Comparison of ENCODE assay signal across 8 cellular contexts in the genomic region with DNA sequence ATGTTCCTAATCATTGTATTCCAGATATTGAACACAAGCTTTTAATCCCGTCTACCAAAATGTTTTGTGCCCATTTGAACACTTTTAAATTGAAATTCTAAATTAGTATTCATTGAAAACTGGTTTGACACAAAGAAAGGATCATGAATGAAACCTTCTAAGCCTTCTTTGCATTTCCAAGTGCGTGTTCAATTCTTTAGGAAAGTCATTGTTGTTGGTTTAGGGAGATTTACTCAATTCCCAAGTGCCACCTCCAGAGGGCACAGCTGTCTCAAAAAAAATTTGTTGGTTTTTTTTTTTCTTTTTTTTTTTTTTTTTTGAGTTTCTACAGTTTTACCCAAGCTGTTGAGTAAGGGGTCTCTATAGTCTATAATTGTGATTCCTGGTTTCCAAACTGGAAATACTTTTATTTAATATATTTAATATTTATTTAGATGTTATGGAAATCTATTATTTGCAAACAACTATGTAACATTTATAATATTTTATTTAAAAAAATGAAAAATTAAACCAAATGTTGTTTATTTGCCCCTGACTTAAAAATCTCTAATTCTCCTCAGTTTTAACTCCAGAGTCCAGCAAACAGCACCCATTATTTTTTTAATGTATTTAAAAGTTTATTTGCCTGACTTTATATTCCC.
A peak's percentile ranks its signal among the peaks of the same experiment; 100 is the strongest.
DNase-seq lines count a peak whose midpoint lies in the region; ATAC-seq, FAIRE-seq and TF ChIP-seq lines count a peak whose summit lies in the region.

No MANE protein-coding gene starts in this region.

- no peaks in the 10 kb centered on the region for H3K36me3 Mint-ChIP-seq in endothelial cell (ENCODE audit: low read depth, unreplicated experiment)

- no peak for ATAC-seq in GM18502 (IDR thresholded peaks at IDR 0.05; ENCODE audit: poor library complexity, unreplicated experiment)
- ATAC-seq in GM18867 (IDR thresholded peaks at IDR 0.05; ENCODE audit: unreplicated experiment), result no peak
- no peak for ATAC-seq in HG03354 (IDR thresholded peaks at IDR 0.05; ENCODE audit: poor library complexity, severe bottlenecking, unreplicated experiment)

- no peak overlapping the region for H3K4me3 Mint-ChIP-seq in endothelial cell (ENCODE audit: unreplicated experiment)

- no peaks in the 10 kb centered on the region for H3K27me3 Mint-ChIP-seq in endothelial cell (ENCODE audit: unreplicated experiment)

- H3K9me3 ChIP-seq in HEK293 (ENCODE audit: control insufficient read depth, insufficient read depth, low read depth, low read length) (no peaks in the 10 kb centered on the region), OCI-LY3 (ENCODE audit: insufficient read depth, low read length) (no peaks in the 10 kb centered on the region)

- no peaks in the 10 kb centered on the region for H3K9me3 Mint-ChIP-seq in endothelial cell (ENCODE audit: unreplicated experiment)

- POLR2A ChIA-PET in HEK293 (lab: Yijun Ruan, JAX), result interaction anchor here (0.6 to 0.7 kb wide), 2 partner anchors 637 to 1300 kb away, joined by 4 read pairs; no protein-coding TSS in a partner anchor

- H3K4me1 ChIP-seq in HEK293 (ENCODE audit: control insufficient read depth, insufficient read depth, low read length) (no peaks in the 10 kb centered on the region), OCI-LY3 (ENCODE audit: low read length) (peaks cover 4% of the 10 kb centered on the region)

- H3K27me3 ChIP-seq in OCI-LY3 (ENCODE audit: low read depth, low read length), result peaks cover 9% of the 10 kb centered on the region; the same call in 1 of the 2 replicates

- no peak overlapping the region for H3K27ac Mint-ChIP-seq in endothelial cell (ENCODE audit: unreplicated experiment)

- no peak overlapping the region for H3K27ac ChIP-seq in HEK293 (ENCODE audit: extremely low read depth, low read depth, low read length)
- H3K27ac ChIP-seq in OCI-LY3 (ENCODE audit: low read length), result no peak overlapping the region

- no peaks in the 10 kb centered on the region for H4K20me1 ChIP-seq in OCI-LY3 (ENCODE audit: insufficient read depth, low read length)

- H3K79me2 ChIP-seq in OCI-LY3 (ENCODE audit: low read length), result no peaks in the 10 kb centered on the region

- no peak overlapping the region for H3K4me2 ChIP-seq in OCI-LY3 (ENCODE audit: low read length)

- H3K4me1 Mint-ChIP-seq in endothelial cell (ENCODE audit: unreplicated experiment), result peaks cover 33% of the 10 kb centered on the region

- H2AFZ ChIP-seq in OCI-LY3 (ENCODE audit: low read depth, low read length), result no peak overlapping the region

- CTCF ChIA-PET in HEK293 (lab: Yijun Ruan, JAX), result interaction anchor here (0.7 to 2.6 kb wide), 17 partner anchors 9 to 418 kb away, joined by 3 to 13 read pairs (median 4); no protein-coding TSS in a partner anchor

- TF ChIP-seq CTCF in D721Med (IDR thresholded peaks at IDR 0.05; ENCODE audit: insufficient read depth, missing control alignments) (peak; percentile 57), HEK293 (tag by site-specific recombination; IDR thresholded peaks at IDR 0.05) (no peak), OCI-LY3 (IDR thresholded peaks at IDR 0.05; ENCODE audit: low read depth, low read length) (peak; percentile 49), endothelial cell (IDR thresholded peaks at IDR 0.05; ENCODE audit: unreplicated experiment) (peak; percentile 82)

- no peak for DNase-seq in D721Med (ENCODE audit: insufficient read length, low spot score)
- DNase-seq in endothelial cell (ENCODE audit: low spot score), result peak; percentile 44
- DNase-seq in pons (ENCODE audit: low spot score), result peak; percentile 55

- H3K36me3 ChIP-seq in HEK293 (ENCODE audit: control insufficient read depth in 2 of 2, insufficient read depth in 1 of 2, low read length in 2 of 2), result no peaks in the 10 kb centered on the region
- no peaks in the 10 kb centered on the region for H3K36me3 ChIP-seq in OCI-LY3 (replicated peaks; ENCODE audit: low read depth, low read length)

- H3K4me3 ChIP-seq in HEK293 (ENCODE audit: low read depth, low read length), result no peak overlapping the region
- H3K4me3 ChIP-seq in OCI-LY3 (ENCODE audit: low read length), result no peak overlapping the region

- no peak for FAIRE-seq in D721Med (lab: Jason Lieb, UNC)

- H3K9ac ChIP-seq in OCI-LY3 (ENCODE audit: low read length), result no peak overlapping the region

TF ChIP-seq in HEK293, 187 proteins besides CTCF, POLR2A, EP300 and RAD21:
- TF ChIP-seq ZNF654 (tag by site-specific recombination; IDR thresholded peaks at IDR 0.05; ENCODE audit: low read depth), result peak; percentile 38
- TF ChIP-seq ZIC2 (tag by site-specific recombination; IDR thresholded peaks at IDR 0.05), result no peak
